ENCODE assay signal across 8 cellular contexts in genomic region chr16:27426423-27427408, GRCh38. TPM values are rescaled to one million over a fixed set of nuclear protein-coding genes. Genes with fewer than 3 reads are reported as not detected.
DNase-seq lines count a peak whose midpoint lies in the region; ATAC-seq and TF ChIP-seq lines count a peak whose summit lies in the region.

No MANE protein-coding gene starts in this region.

- TF ChIP-seq CTCF in GM12873 (IDR thresholded peaks at IDR 0.05; ENCODE audit: insufficient read depth, low read depth, low read length, missing control alignments) (peak; percentile 52), hepatocyte (IDR thresholded peaks at IDR 0.05; ENCODE audit: poor library complexity) (no peak)

- H3K27ac ChIP-seq in thymus (ENCODE audit: low read depth) (peak overlapping the region; percentile 69), hepatocyte (no peak overlapping the region)

- no peak overlapping the region for H3K4me2 ChIP-seq in hepatocyte

- 29% methylated on average over 7 of the region's 7 CpGs for WGBS in thymus
- 65% methylated on average over 7 of the region's 7 CpGs for WGBS in hepatocyte (ENCODE audit: low lambda C conversion rate, missing lambda C conversion rate)

- no peak overlapping the region for H2AFZ ChIP-seq in hepatocyte

- DNase-seq in HuH-7 (ENCODE audit: low spot score) (peak; percentile 35), T-helper 1 cell (peak; percentile 28 to 87 (median 55)), amniotic epithelial cell (ENCODE audit: low read depth) (peak; percentile 94), medulla oblongata (ENCODE audit: extremely low spot score) (peak; percentile 33), hepatocyte (ENCODE audit: low spot score) (no peak)

- no peaks in the 10 kb centered on the region for H3K9me2 ChIP-seq in hepatocyte (replicated peaks; ENCODE audit: insufficient read depth)

- H3K36me3 ChIP-seq in thymus (ENCODE audit: control insufficient read depth, insufficient read depth) (peaks cover 10% of the 10 kb centered on the region), hepatocyte (replicated peaks; ENCODE audit: insufficient read depth, low read depth) (no peaks in the 10 kb centered on the region)

- H3K4me3 ChIP-seq in thymus (ENCODE audit: low read length) (no peak overlapping the region), hepatocyte (no peak overlapping the region)

- peaks cover 4% of the 10 kb centered on the region for H3K4me1 ChIP-seq in thymus (ENCODE audit: control insufficient read depth, insufficient read depth, low read length)
- no peaks in the 10 kb centered on the region for H3K4me1 ChIP-seq in hepatocyte (ENCODE audit: insufficient read depth)

- H3K79me2 ChIP-seq in hepatocyte: no peaks in the 10 kb centered on the region

- H4K20me1 ChIP-seq in hepatocyte (ENCODE audit: insufficient read depth, poor library complexity, severe bottlenecking): no peaks in the 10 kb centered on the region

- ATAC-seq in GM21619 (IDR thresholded peaks at IDR 0.05; ENCODE audit: unreplicated experiment): peak; percentile 88

- H3K27me3 ChIP-seq in thymus (ENCODE audit: control insufficient read depth, insufficient read depth) (no peaks in the 10 kb centered on the region), hepatocyte (no peaks in the 10 kb centered on the region)

- H3K9me3 ChIP-seq in thymus (ENCODE audit: control insufficient read depth) (no peaks in the 10 kb centered on the region), hepatocyte (ENCODE audit: low read depth) (peaks cover 7% of the 10 kb centered on the region)

RNA-seq across cellular contexts. Expression of gene IL21R, which starts 24.7 kb away (rescaled TPM):
- polyA plus RNA-seq in thymus: 12.8 TPM
- 0.10 and 0.16 TPM in 2 replicates for total RNA-seq in hepatocyte
- polyA plus RNA-seq in hepatocyte: not detected in 2 replicates

Comparison
In these comparisons a context has a peak if more than half of its experiments do, and no peak if none do; other contexts are left out.
1. RNA of gene IL21R, which starts 24.7 kb away (polyA plus RNA-seq): 12.8 TPM in thymus (single experiment); not detected in hepatocyte; every median in the first group is over 10 times any median in the second.